In genomic region chr1:99647460-99647859, GRCh38 we compare ENCODE assay signal across 2 cellular contexts.
TF ChIP-seq lines count a peak whose summit lies in the region.

No MANE protein-coding gene starts in this region.

TF ChIP-seq in HEK293, 187 proteins besides CTCF, POLR2A, EP300 and RAD21 (continued from another document):
- TF ChIP-seq SP3 (tag by site-specific recombination; IDR thresholded peaks at IDR 0.05) (no peak), PRDM6 (tag by site-specific recombination; IDR thresholded peaks at IDR 0.05) (peak; percentile 56), FEZF1 (tag by site-specific recombination; IDR thresholded peaks at IDR 0.05) (peak; percentile 74), ZNF416 (tag by site-specific recombination; IDR thresholded peaks at IDR 0.05) (no peak)

TF ChIP-seq in K562, 482 proteins besides CTCF, POLR2A, EP300 and RAD21 (continued from another document and continues in another):
- no peak for TF ChIP-seq ZNF512 (tag; IDR thresholded peaks at IDR 0.05)
- no peak for TF ChIP-seq BCL6 (CRISPR knock-in tag; IDR thresholded peaks at IDR 0.05)
- 0 out of 4 replicates have a peak, but pooled peaks of 1 of the 2 experiments have one; percentile 12 for TF ChIP-seq TBL1XR1 (IDR thresholded peaks at IDR 0.05; ENCODE audit: low read length in 2 of 2)
- TF ChIP-seq RBM25 (IDR thresholded peaks at IDR 0.05; ENCODE audit: low read depth, low read length, severe bottlenecking) = no peak
- no peak for TF ChIP-seq CREB3L1 (IDR thresholded peaks at IDR 0.05; ENCODE audit: borderline replicate concordance, low read depth)
- TF ChIP-seq DACH1 (IDR thresholded peaks at IDR 0.05; ENCODE audit: partially characterized antibody) = peak; percentile 25
- no peak for TF ChIP-seq ZHX1 (conservative IDR thresholded peaks at IDR 0.05; ENCODE audit: low read length)
- no peak for TF ChIP-seq HCFC1 (IDR thresholded peaks at IDR 0.05; ENCODE audit: low read depth, low read length)
- TF ChIP-seq CCAR2 (IDR thresholded peaks at IDR 0.05; ENCODE audit: low read depth, low read length) = no peak
- TF ChIP-seq ZBTB11 (CRISPR knock-in tag; IDR thresholded peaks at IDR 0.05) = no peak
- TF ChIP-seq GATAD2A (IDR thresholded peaks at IDR 0.05) = no peak
- TF ChIP-seq POLR2AphosphoS5 (IDR thresholded peaks at IDR 0.05; ENCODE audit: control insufficient read depth, insufficient read depth, low read depth, low read length) = no peak
- TF ChIP-seq THRB (CRISPR knock-in tag; conservative IDR thresholded peaks at IDR 0.05) = no peak
- TF ChIP-seq DDX20 (tag; IDR thresholded peaks at IDR 0.05; ENCODE audit: low read depth) = no peak
- TF ChIP-seq NR2F6 (CRISPR knock-in tag; IDR thresholded peaks at IDR 0.05) = no peak
- TF ChIP-seq SP1 (CRISPR knock-in tag; IDR thresholded peaks at IDR 0.05) = no peak
- TF ChIP-seq ELF2 (CRISPR knock-in tag; IDR thresholded peaks at IDR 0.05) = no peak
- 0 out of 2 replicates have a peak, but pooled peaks have one; percentile 11 for TF ChIP-seq SMARCA4 (IDR thresholded peaks at IDR 0.05)
- no peak for TF ChIP-seq KDM1A (IDR thresholded peaks at IDR 0.05)
- no peak for TF ChIP-seq SRF (CRISPR knock-in tag; IDR thresholded peaks at IDR 0.05)
- no peak for TF ChIP-seq KHSRP (IDR thresholded peaks at IDR 0.05)
- TF ChIP-seq KAT7 (CRISPR knock-in tag; IDR thresholded peaks at IDR 0.05; ENCODE audit: borderline replicate concordance) = no peak
- no peak for TF ChIP-seq XRCC5 (IDR thresholded peaks at IDR 0.05; ENCODE audit: low read depth, low read length)
- TF ChIP-seq ZNF586 (CRISPR knock-in tag; conservative IDR thresholded peaks at IDR 0.05) = no peak
- no peak for TF ChIP-seq TFE3 (CRISPR knock-in tag; IDR thresholded peaks at IDR 0.05)
- no peak for TF ChIP-seq ZNF445 (CRISPR knock-in tag; IDR thresholded peaks at IDR 0.05; ENCODE audit: low read depth)
- no peak for TF ChIP-seq ZNF518B (CRISPR knock-in tag; IDR thresholded peaks at IDR 0.05)
- TF ChIP-seq ZNF444 (CRISPR knock-in tag; IDR thresholded peaks at IDR 0.05) = no peak
- TF ChIP-seq ZKSCAN8 (CRISPR knock-in tag; IDR thresholded peaks at IDR 0.05) = 0 out of 2 replicates have a peak, but pooled peaks have one; percentile 50
- TF ChIP-seq MYNN (IDR thresholded peaks at IDR 0.05) = no peak
- TF ChIP-seq MYNN (CRISPR knock-in tag; IDR thresholded peaks at IDR 0.05) = no peak
- no peak for TF ChIP-seq CBX2 (IDR thresholded peaks at IDR 0.05; ENCODE audit: insufficient read depth, low read length, poor library complexity, severe bottlenecking)
- no peak for TF ChIP-seq PHTF2 (CRISPR knock-in tag; IDR thresholded peaks at IDR 0.05)
- no peak for TF ChIP-seq CBFA2T2 (conservative IDR thresholded peaks at IDR 0.05)
- no peak for TF ChIP-seq RBM39 (optimal IDR thresholded peaks at IDR 0.05; ENCODE audit: low read depth, low read length)
- no peak for TF ChIP-seq ZNF384 (IDR thresholded peaks at IDR 0.05; ENCODE audit: low read depth, low read length)
- TF ChIP-seq SIX5 (IDR thresholded peaks at IDR 0.05; ENCODE audit: borderline replicate concordance in 1 of 2, insufficient read depth in 1 of 2, low read depth in 1 of 2, low read length in 2 of 2) = no peak
- TF ChIP-seq DPF2 (IDR thresholded peaks at IDR 0.05) = no peak
- no peak for TF ChIP-seq TFAM (CRISPR knock-in tag; conservative IDR thresholded peaks at IDR 0.05)
- TF ChIP-seq E2F8 (IDR thresholded peaks at IDR 0.05; ENCODE audit: low read depth, partially characterized antibody) = no peak
- no peak for TF ChIP-seq YBX1 (IDR thresholded peaks at IDR 0.05)
- no peak for TF ChIP-seq FOXK2 (conservative IDR thresholded peaks at IDR 0.05 in 1 of 2, IDR thresholded peaks at IDR 0.05 in 1 of 2; ENCODE audit: low read depth in 2 of 2)
- no peak for TF ChIP-seq HMG20A (CRISPR knock-in tag; conservative IDR thresholded peaks at IDR 0.05)
